Comparison of ENCODE assay signal across 15 cellular contexts in genomic region chr1:234887026-234887910, GRCh38.
DNase-seq lines count a peak whose midpoint lies in the region; TF ChIP-seq lines count a peak whose summit lies in the region.
"Had no signal": no experiment of that assay in that cellular context is flagged by ENCODE, and none has a peak within 500 bp of the region (broad histone marks: within the 10 kb centered on the region; RNA-seq: fewer than 3 reads in every experiment).

No MANE protein-coding gene starts in this region.

- no peaks in the 10 kb centered on the region for H3K79me1 ChIP-seq in mesendoderm (ENCODE audit: low read length)

- no peaks in the 10 kb centered on the region for H4K20me1 ChIP-seq in BLaER1 treated with 17β-estradiol and CSF1 and Interleukin-3, amounts not matched to agents 10 nM and 100 nM

- CTCF ChIA-PET in activated CD4-positive, alpha-beta T cell treated with anti-CD3 and anti-CD28 coated beads, Interleukin-2, amount 10 ng/mL, durations not matched to agents 7 days and 5 days (lab: Charles Lee): no interaction called here

- peaks cover 35% of the 10 kb centered on the region for H3K4me1 Mint-ChIP-seq in activated CD4-positive, alpha-beta T cell treated with anti-CD3 and anti-CD28 coated beads, Interleukin-2, amount 10 ng/mL, durations not matched to agents 7 days and 5 days

- H3K27me3 Mint-ChIP-seq in activated CD4-positive, alpha-beta T cell treated with anti-CD3 and anti-CD28 coated beads, Interleukin-2, amount 10 ng/mL, durations not matched to agents 7 days and 5 days: no peaks in the 10 kb centered on the region

- no peak overlapping the region for H3K18ac ChIP-seq in mesendoderm (ENCODE audit: low read length)

- H3K79me2 ChIP-seq in mesendoderm (ENCODE audit: control insufficient read depth, insufficient read depth, low read length): no peaks in the 10 kb centered on the region

- no peak overlapping the region for H3K56ac ChIP-seq in mesendoderm (ENCODE audit: low read length)

- H3K9ac ChIP-seq in BLaER1 treated with 17β-estradiol and CSF1 and Interleukin-3, amounts not matched to agents 10 nM and 100 nM: no peak overlapping the region
- H3K9ac ChIP-seq in mesendoderm (ENCODE audit: low read length): no peak overlapping the region

- H3K27me3 ChIP-seq in BLaER1 treated with 17β-estradiol and CSF1 and Interleukin-3, amounts not matched to agents 10 nM and 100 nM: no peaks in the 10 kb centered on the region
- no peaks in the 10 kb centered on the region for H3K27me3 ChIP-seq in ovary
- H3K27me3 ChIP-seq in mesendoderm (ENCODE audit: insufficient read depth, low read length, poor library complexity): no peaks in the 10 kb centered on the region
- H3K27me3 ChIP-seq: dorsolateral prefrontal cortex, SJSA1 had no signal

- no peak for TF ChIP-seq EP300 in ovary (IDR thresholded peaks at IDR 0.05)

- no peak overlapping the region for H3K4ac ChIP-seq in mesendoderm (ENCODE audit: low read depth, low read length)

- TF ChIP-seq POLR2A in ovary (IDR thresholded peaks at IDR 0.05): no peak

- H3K4me2 ChIP-seq in BLaER1 treated with 17β-estradiol and CSF1 and Interleukin-3, amounts not matched to agents 10 nM and 100 nM: peak overlapping the region in 10 of 11 experiments; percentile 51 to 82 (median 70); a peak in 20 of 22 replicates
- H3K4me2 ChIP-seq in mesendoderm (ENCODE audit: low read length): no peak overlapping the region

- H3K9me3 Mint-ChIP-seq in activated CD4-positive, alpha-beta T cell treated with anti-CD3 and anti-CD28 coated beads, Interleukin-2, amount 10 ng/mL, durations not matched to agents 7 days and 5 days: peaks cover 14% of the 10 kb centered on the region

- intact Hi-C loops in ovary (cut with DNase I): loop anchor here in 1 of 4 donors (5.0 kb wide), 1 partner anchor 165 kb away; no protein-coding TSS in a partner anchor

- no peak overlapping the region for H4K8ac ChIP-seq in mesendoderm (ENCODE audit: low read depth, low read length)

- no peaks in the 10 kb centered on the region for H3K36me3 ChIP-seq in BLaER1 treated with 17β-estradiol and CSF1 and Interleukin-3, amounts not matched to agents 10 nM and 100 nM
- no peaks in the 10 kb centered on the region for H3K36me3 ChIP-seq in ovary
- no peaks in the 10 kb centered on the region for H3K36me3 ChIP-seq in mesendoderm (ENCODE audit: control insufficient read depth, insufficient read depth, low read length)
- H3K36me3 ChIP-seq: SJSA1 had no signal

- H2BK120ac ChIP-seq in mesendoderm (ENCODE audit: low read depth, low read length): no peak overlapping the region

- H3K27ac ChIP-seq in BLaER1 treated with 17β-estradiol and CSF1 and Interleukin-3, amounts not matched to agents 10 nM and 100 nM: no peak overlapping the region
- H3K27ac ChIP-seq in ovary: peak overlapping the region; percentile 69 to 78
- no peak overlapping the region for H3K27ac ChIP-seq in mesendoderm (ENCODE audit: low read depth, low read length)
- H3K27ac ChIP-seq: dorsolateral prefrontal cortex, SJSA1 had no signal

- WGBS in ovary, 3 donors: 49 to 54% (median 53%) methylated on average over 13 of the region's 13 CpGs
- WGBS in mesendoderm (ENCODE audit: extremely low coverage, insufficient coverage, low lambda C conversion rate): no CpG with 5 or more reads among the region's 13 CpGs

- no peak overlapping the region for H3K27ac Mint-ChIP-seq in activated CD4-positive, alpha-beta T cell treated with anti-CD3 and anti-CD28 coated beads, Interleukin-2, amount 10 ng/mL, durations not matched to agents 7 days and 5 days

- DNase-seq in NCI-H524 (lab: John Stamatoyannopoulos, UW): peak; percentile 97 to 99
- DNase-seq in fibroblast of mammary gland (ENCODE audit: low read depth): peak; percentile 82
- DNase-seq in ovary: peak in 3 of 5 donors; percentile 49 to 51 (median 50)
- DNase-seq in central memory CD4-positive, alpha-beta T cell: no peak
- no peak for DNase-seq in activated CD4-positive, alpha-beta T cell treated with anti-CD3 and anti-CD28 coated beads, Interleukin-2, amount 10 ng/mL, durations not matched to agents 7 days and 5 days
- DNase-seq in mesendoderm: no peak
- DNase-seq in SIG-M5 (lab: John Stamatoyannopoulos, UW): no peak
- DNase-seq: activated CD4-positive, CD25-positive, alpha-beta regulatory T cell; activated gamma-delta T cell; AML-193; dorsolateral prefrontal cortex; NCI-H226; stimulated activated CD4-positive, alpha-beta T cell treated with anti-CD3 and anti-CD28 coated beads, Interleukin-12 subunit alpha, Interleukin-12 subunit beta, amount 100 ng/mL, for 4 hours had no signal

- POLR2A ChIA-PET in activated CD4-positive, alpha-beta T cell treated with anti-CD3 and anti-CD28 coated beads, Interleukin-2, amount 10 ng/mL, durations not matched to agents 7 days and 5 days (lab: Charles Lee): no interaction called here

- TF ChIP-seq CTCF in fibroblast of mammary gland (conservative IDR thresholded peaks at IDR 0.05; ENCODE audit: control insufficient read depth, insufficient read depth, low read depth, low read length): no peak
- TF ChIP-seq CTCF in ovary (IDR thresholded peaks at IDR 0.05): no peak

- no peak overlapping the region for H2BK15ac ChIP-seq in mesendoderm (replicated peaks; ENCODE audit: low read depth)

- no peak overlapping the region for H4K5ac ChIP-seq in mesendoderm (ENCODE audit: low read length)

- no peak overlapping the region for H3K4me3 Mint-ChIP-seq in activated CD4-positive, alpha-beta T cell treated with anti-CD3 and anti-CD28 coated beads, Interleukin-2, amount 10 ng/mL, durations not matched to agents 7 days and 5 days

- no peak overlapping the region for H3K23ac ChIP-seq in mesendoderm (ENCODE audit: low read length)

- peaks cover 6% of the 10 kb centered on the region for H3K36me3 Mint-ChIP-seq in activated CD4-positive, alpha-beta T cell treated with anti-CD3 and anti-CD28 coated beads, Interleukin-2, amount 10 ng/mL, durations not matched to agents 7 days and 5 days (ENCODE audit: low read depth)

- peaks cover 0 to 12% (median 5%) of the 10 kb centered on the region in 11 experiments; a peak in 11 of 22 replicates for H3K9me3 ChIP-seq in BLaER1 treated with 17β-estradiol and CSF1 and Interleukin-3, amounts not matched to agents 10 nM and 100 nM (replicated peaks in 1 of 11)
- H3K9me3 ChIP-seq in ovary: no peaks in the 10 kb centered on the region
- H3K9me3 ChIP-seq: SJSA1 had no signal

- H2AK5ac ChIP-seq in mesendoderm (ENCODE audit: low read length): no peak overlapping the region

- H3K4me1 ChIP-seq in BLaER1 treated with 17β-estradiol and CSF1 and Interleukin-3, amounts not matched to agents 10 nM and 100 nM: peaks cover 37 to 68% (median 54%) of the 10 kb centered on the region in 10 experiments
- H3K4me1 ChIP-seq in ovary (ENCODE audit: insufficient read depth) (peaks cover 10% of the 10 kb centered on the region), mesendoderm (ENCODE audit: control insufficient read depth, low read depth, low read length) (no peaks in the 10 kb centered on the region)
- H3K4me1 ChIP-seq: SJSA1 had no signal

- H2BK5ac ChIP-seq in mesendoderm (ENCODE audit: low read length): no peak overlapping the region

- H3K4me3 ChIP-seq in BLaER1 treated with 17β-estradiol and CSF1 and Interleukin-3, amounts not matched to agents 10 nM and 100 nM: no peak overlapping the region
- H3K4me3 ChIP-seq in fibroblast of mammary gland (ENCODE audit: control insufficient read depth, low read depth, low read length) (no peak overlapping the region), ovary (no peak overlapping the region), mesendoderm (ENCODE audit: low read length) (no peak overlapping the region)
- H3K4me3 ChIP-seq: dorsolateral prefrontal cortex, SJSA1 had no signal

Comparison
In these comparisons a context has a peak if more than half of its experiments do, and no peak if none do; other contexts are left out.
1. H3K27ac ChIP-seq: peak in ovary (2 of 2); none in BLaER1 treated with 17β-estradiol and CSF1 and Interleukin-3, amounts not matched to agents 10 nM and 100 nM (0 of 11) and mesendoderm (single experiment).
2. DNase-seq: peak in NCI-H524 (2 of 2), fibroblast of mammary gland (single experiment) and ovary (3 of 5); none in central memory CD4-positive, alpha-beta T cell (single experiment), activated CD4-positive, alpha-beta T cell treated with anti-CD3 and anti-CD28 coated beads, Interleukin-2, amount 10 ng/mL, durations not matched to agents 7 days and 5 days (single experiment), mesendoderm (single experiment) and SIG-M5 (single experiment).